Comparison of ENCODE assay signal across 10 cellular contexts in genomic region chr20:33814238-33814712, GRCh38. TPM values are rescaled to one million over a fixed set of nuclear protein-coding genes. Genes with fewer than 3 reads are reported as not detected.
A peak's percentile ranks its signal among the peaks of the same experiment; 100 is the strongest.
DNase-seq lines count a peak whose midpoint lies in the region; ATAC-seq and TF ChIP-seq lines count a peak whose summit lies in the region.
"Had no signal": no experiment of that assay in that cellular context is flagged by ENCODE, and none has a peak within 500 bp of the region (broad histone marks: within the 10 kb centered on the region; RNA-seq: fewer than 3 reads in every experiment).

No MANE protein-coding gene starts in this region.

- peaks cover 48% of the 10 kb centered on the region for H3K4me1 Mint-ChIP-seq in activated CD8-positive, alpha-beta memory T cell treated with anti-CD3 and anti-CD28 coated beads, Interleukin-2, amount 10 ng/mL, durations not matched to agents 7 days and 5 days
- H3K4me1 Mint-ChIP-seq in WTC11 (peaks cover 15% of the 10 kb centered on the region), endothelial cell (ENCODE audit: unreplicated experiment) (peaks cover 36% of the 10 kb centered on the region)

- H3K36me3 Mint-ChIP-seq in activated CD8-positive, alpha-beta memory T cell treated with anti-CD3 and anti-CD28 coated beads, Interleukin-2, amount 10 ng/mL, durations not matched to agents 7 days and 5 days, result peaks cover 22% of the 10 kb centered on the region
- H3K36me3 Mint-ChIP-seq in WTC11 (no peaks in the 10 kb centered on the region), endothelial cell (ENCODE audit: low read depth, unreplicated experiment) (peaks cover 9% of the 10 kb centered on the region)

- no peaks in the 10 kb centered on the region for H3K9me3 Mint-ChIP-seq in activated CD8-positive, alpha-beta memory T cell treated with anti-CD3 and anti-CD28 coated beads, Interleukin-2, amount 10 ng/mL, durations not matched to agents 7 days and 5 days (ENCODE audit: low read depth)
- H3K9me3 Mint-ChIP-seq in WTC11 (no peaks in the 10 kb centered on the region), endothelial cell (ENCODE audit: unreplicated experiment) (no peaks in the 10 kb centered on the region)

- H3K27ac Mint-ChIP-seq in activated CD8-positive, alpha-beta memory T cell treated with anti-CD3 and anti-CD28 coated beads, Interleukin-2, amount 10 ng/mL, durations not matched to agents 7 days and 5 days, result peak overlapping the region; percentile 16
- H3K27ac Mint-ChIP-seq in WTC11, result peak overlapping the region; percentile 40
- no peak overlapping the region for H3K27ac Mint-ChIP-seq in endothelial cell (ENCODE audit: unreplicated experiment)

- TF ChIP-seq CTCF in WTC11 (IDR thresholded peaks at IDR 0.05), result no peak
- no peak for TF ChIP-seq CTCF in endothelial cell (IDR thresholded peaks at IDR 0.05; ENCODE audit: unreplicated experiment)

- no peaks in the 10 kb centered on the region for H3K27me3 Mint-ChIP-seq in activated CD8-positive, alpha-beta memory T cell treated with anti-CD3 and anti-CD28 coated beads, Interleukin-2, amount 10 ng/mL, durations not matched to agents 7 days and 5 days
- H3K27me3 Mint-ChIP-seq in WTC11 (ENCODE audit: low read depth) (no peaks in the 10 kb centered on the region), endothelial cell (ENCODE audit: unreplicated experiment) (peaks cover 15% of the 10 kb centered on the region)

- no peak for DNase-seq in activated CD8-positive, alpha-beta memory T cell treated with anti-CD3 and anti-CD28 coated beads, Interleukin-2, amount 10 ng/mL, durations not matched to agents 7 days and 5 days
- no peak for DNase-seq in activated CD8-positive, alpha-beta memory T cell treated with anti-CD3 and anti-CD28 coated beads, Interleukin-2, amount 50 U/mL, for 48 hours
- DNase-seq in WTC11 (ENCODE audit: low spot score) (no peak), endothelial cell (ENCODE audit: low spot score) (no peak), H4 (ENCODE audit: low spot score) (no peak), SIG-M5 treated with dmso at 0.1 percent for 504 hours (lab: John Stamatoyannopoulos, UW; ENCODE audit: unreplicated experiment) (no peak)
- peak; percentile 27 for DNase-seq in stimulated activated CD8-positive, alpha-beta memory T cell treated with anti-CD3 and anti-CD28 coated beads, Interleukin-4, amount 100 ng/mL, for 48 hours
- DNase-seq: effector CD4-positive, alpha-beta T cell; NCI-H510A had no signal

- no peak overlapping the region for H3K4me3 Mint-ChIP-seq in activated CD8-positive, alpha-beta memory T cell treated with anti-CD3 and anti-CD28 coated beads, Interleukin-2, amount 10 ng/mL, durations not matched to agents 7 days and 5 days
- no peak overlapping the region for H3K4me3 Mint-ChIP-seq in WTC11
- peak overlapping the region; percentile 6 for H3K4me3 Mint-ChIP-seq in endothelial cell (ENCODE audit: unreplicated experiment)

- POLR2A ChIA-PET in WTC11 (lab: Charles Lee), result interaction anchor here (0.6 kb wide), 1 partner anchor 254 kb away, joined by 3 read pairs; no protein-coding TSS in a partner anchor

- no peak for ATAC-seq in activated CD8-positive, alpha-beta memory T cell treated with anti-CD3 and anti-CD28 coated beads, Interleukin-2, amount 10 ng/mL, durations not matched to agents 7 days and 5 days
- no peak for ATAC-seq in WTC11
- no peak for ATAC-seq in HG03469 (IDR thresholded peaks at IDR 0.05; ENCODE audit: unreplicated experiment)

- CTCF ChIA-PET in activated CD8-positive, alpha-beta memory T cell treated with anti-CD3 and anti-CD28 coated beads, Interleukin-2, amount 10 ng/mL, durations not matched to agents 7 days and 5 days (lab: Charles Lee), result interaction anchor here (2.1 kb wide), 1 partner anchor 21 kb away, joined by 16 read pairs; no protein-coding TSS in a partner anchor
- CTCF ChIA-PET in WTC11 (lab: Charles Lee), result interaction anchor here (1.4 to 1.6 kb wide), 2 partner anchors 22 to 49 kb away, joined by 3 to 7 read pairs; no protein-coding TSS in a partner anchor

TF ChIP-seq in WTC11, 78 proteins besides CTCF, POLR2A, EP300 and RAD21:
- TF ChIP-seq HMGXB4 (CRISPR knock-in tag; IDR thresholded peaks at IDR 0.05) (no peak), FOXJ3 (CRISPR knock-in tag; IDR thresholded peaks at IDR 0.05; ENCODE audit: borderline replicate concordance) (no peak), ATF3 (CRISPR knock-in tag; conservative IDR thresholded peaks at IDR 0.05) (no peak), E2F4 (CRISPR knock-in tag; IDR thresholded peaks at IDR 0.05; ENCODE audit: borderline replicate concordance, low read depth) (no peak)

RNA-seq across cellular contexts. Expression of gene CHMP4B, which starts 3.1 kb away (rescaled TPM):
- 10 to 100 TPM; 79.4 to 81.9 TPM for total RNA-seq in activated CD8-positive, alpha-beta memory T cell treated with anti-CD3 and anti-CD28 coated beads, Interleukin-2, amount 10 ng/mL, durations not matched to agents 7 days and 5 days
- 65.4 to 72.5 TPM (median 66.1 TPM) in 3 replicates for total RNA-seq in WTC11 (2021)
- 117 TPM for total RNA-seq in endothelial cell (ENCODE audit: unreplicated experiment)
- 25.7 and 36.2 TPM in 2 replicates for total RNA-seq in H4 (2014; rRNA removed; shearing (Covaris generic))
